In the genomic region with DNA sequence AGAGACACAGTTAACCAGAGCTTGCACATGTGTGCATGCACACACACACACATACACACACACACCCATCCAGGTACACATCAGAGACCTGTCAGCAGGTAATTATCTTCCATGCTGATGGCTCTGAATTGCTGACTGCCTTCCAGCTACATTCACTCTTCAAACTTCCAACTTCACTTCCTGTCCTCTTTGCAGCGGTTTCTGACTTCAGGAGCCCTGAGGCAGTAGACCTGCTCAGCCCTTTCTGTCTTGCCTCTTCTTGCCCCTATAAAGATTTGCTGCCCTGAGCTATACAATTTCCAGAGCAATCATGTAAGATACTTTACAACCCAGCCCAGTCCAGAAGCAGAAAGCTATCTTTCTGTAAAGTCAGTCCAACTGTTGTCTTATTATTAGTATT, we compare ENCODE assay signal across 18 cellular contexts.
"Had no signal": no experiment of that assay in that cellular context is flagged by ENCODE, and none has a peak within 500 bp of the region (broad histone marks: within the 10 kb centered on the region; RNA-seq: fewer than 3 reads in every experiment).

No MANE protein-coding gene starts in this region.

- H3K36me3 ChIP-seq: gastrocnemius medialis, heart right ventricle, left lung, uterus had no signal

- H3K9me3 Mint-ChIP-seq: natural killer cell; stimulated activated memory B cell treated with anti-CD40 and anti-IgM and Interleukin-4, amounts not matched to agents 10 μg/mL and 1 μg/mL and 100 μg/mL, for 72 hours had no signal

- H3K27ac ChIP-seq: coronary artery, gastrocnemius medialis, heart right ventricle, left lung, uterus had no signal

- DNase-seq: activated CD4-positive, alpha-beta T cell treated with anti-CD3 and anti-CD28 coated beads for 4 hours; activated CD8-positive, alpha-beta memory T cell treated with anti-CD3 and anti-CD28 coated beads, Interleukin-2, amount 50 U/mL, for 4 hours; activated CD8-positive, alpha-beta T cell treated with anti-CD3 and anti-CD28 coated beads, Interleukin-2, amount 10 ng/mL, durations not matched to agents 7 days and 5 days; activated effector memory CD4-positive, alpha-beta T cell treated with anti-CD3 and anti-CD28 coated beads, Interleukin-2, amount 50 U/mL, for 16 hours; activated T-cell treated with anti-CD3 and anti-CD28 coated beads, Interleukin-2, amount 50 U/mL, for 48 hours; caudate nucleus; effector CD4-positive, alpha-beta T cell; gastrocnemius medialis; heart right ventricle; left lung; natural killer cell; nucleus accumbens; posterior cingulate gyrus; T-helper 17 cell; uterus had no signal

- H3K4me1 Mint-ChIP-seq: natural killer cell; stimulated activated memory B cell treated with anti-CD40 and anti-IgM and Interleukin-4, amounts not matched to agents 10 μg/mL and 1 μg/mL and 100 μg/mL, for 72 hours; T-helper 17 cell had no signal

- H3K4me3 ChIP-seq: coronary artery, gastrocnemius medialis, heart right ventricle, left lung, uterus had no signal

- H3K27ac Mint-ChIP-seq: activated CD8-positive, alpha-beta T cell treated with anti-CD3 and anti-CD28 coated beads, Interleukin-2, amount 10 ng/mL, durations not matched to agents 7 days and 5 days; activated naive CD4-positive, alpha-beta T cell treated with anti-CD3 and anti-CD28 coated beads, Interleukin-2, amount 50 U/mL, for 72 hours; natural killer cell; stimulated activated memory B cell treated with anti-CD40 and anti-IgM and Interleukin-4, amounts not matched to agents 10 μg/mL and 1 μg/mL and 100 μg/mL, for 72 hours; T-helper 17 cell had no signal

- H3K27me3 Mint-ChIP-seq: stimulated activated memory B cell treated with anti-CD40 and anti-IgM and Interleukin-4, amounts not matched to agents 10 μg/mL and 1 μg/mL and 100 μg/mL, for 72 hours; T-helper 17 cell had no signal

- H3K4me3 Mint-ChIP-seq: activated CD8-positive, alpha-beta T cell treated with anti-CD3 and anti-CD28 coated beads, Interleukin-2, amount 10 ng/mL, durations not matched to agents 7 days and 5 days; natural killer cell; stimulated activated memory B cell treated with anti-CD40 and anti-IgM and Interleukin-4, amounts not matched to agents 10 μg/mL and 1 μg/mL and 100 μg/mL, for 72 hours; T-helper 17 cell had no signal

- H3K4me1 ChIP-seq: gastrocnemius medialis, left lung had no signal

- H3K27me3 ChIP-seq: gastrocnemius medialis, uterus had no signal

- H3K36me3 Mint-ChIP-seq: activated naive CD4-positive, alpha-beta T cell treated with anti-CD3 and anti-CD28 coated beads, Interleukin-2, amount 50 U/mL, for 72 hours; natural killer cell; stimulated activated memory B cell treated with anti-CD40 and anti-IgM and Interleukin-4, amounts not matched to agents 10 μg/mL and 1 μg/mL and 100 μg/mL, for 72 hours had no signal

- H3K9me3 ChIP-seq: gastrocnemius medialis, heart right ventricle, left lung, uterus had no signal

- ATAC-seq: activated CD8-positive, alpha-beta T cell treated with anti-CD3 and anti-CD28 coated beads, Interleukin-2, amount 10 ng/mL, durations not matched to agents 7 days and 5 days; activated naive CD4-positive, alpha-beta T cell treated with anti-CD3 and anti-CD28 coated beads, Interleukin-2, amount 50 U/mL, for 72 hours; gastrocnemius medialis; heart right ventricle; left lung; natural killer cell; T-helper 17 cell had no signal
